In genomic region chr14:88210426-88210825, GRCh38 we compare ENCODE assay signal across 23 cellular contexts.
DNase-seq lines count a peak whose midpoint lies in the region; ATAC-seq, FAIRE-seq and TF ChIP-seq lines count a peak whose summit lies in the region.
"Had no signal": no experiment of that assay in that cellular context is flagged by ENCODE, and none has a peak within 500 bp of the region (broad histone marks: within the 10 kb centered on the region; RNA-seq: fewer than 3 reads in every experiment).

No MANE protein-coding gene starts in this region.

- TF ChIP-seq RAD21 in H1 (IDR thresholded peaks at IDR 0.05 in 1 of 2, conservative IDR thresholded peaks at IDR 0.05 in 1 of 2; ENCODE audit: low read depth in 2 of 2, low read length in 2 of 2) = no peak

- no peak for ATAC-seq in activated CD4-positive, alpha-beta T cell treated with anti-CD3 and anti-CD28 coated beads for 36 hours
- ATAC-seq in HG02759 (IDR thresholded peaks at IDR 0.05; ENCODE audit: unreplicated experiment) = no peak
- ATAC-seq: GM12878, SK-N-SH treated with all-trans-retinoic acid at 6 μM for 48 hours had no signal

- no peak overlapping the region for H3K14ac ChIP-seq in H1 (ENCODE audit: insufficient read length)

- in situ Hi-C loops in G401 (cut with HindIII; ENCODE audit: low sequenced_read_pairs) (no loop called here), KBM-7 (cut with MboI; ENCODE audit: low pct_unique_long_range_greater_than_20kb, low sequenced_read_pairs) (no loop called here)

- no peak overlapping the region for H2BK5ac ChIP-seq in H1 (ENCODE audit: low read depth, low read length)

- H3K27ac Mint-ChIP-seq in activated CD4-positive, alpha-beta T cell treated with anti-CD3 and anti-CD28 coated beads for 36 hours = no peak overlapping the region

- no peak overlapping the region for H2AK5ac ChIP-seq in H1 (ENCODE audit: low read depth, low read length)

- H3K79me2 ChIP-seq in H1 (ENCODE audit: control insufficient read depth in 1 of 2, insufficient read depth in 2 of 2, low read length in 2 of 2) = no peaks in the 10 kb centered on the region

- peak overlapping the region; percentile 33 for H3K4ac ChIP-seq in H1 (replicated peaks; ENCODE audit: insufficient read length, low read depth, low read length)

- intact Hi-C loops in left ventricle myocardium inferior (cut with micrococcal nuclease) (no loop called here), cardiac septum (cut with DNase I) (no loop called here), posterior cingulate gyrus (cut with DNase I) (no loop called here)
- intact Hi-C loops in activated CD4-positive, alpha-beta T cell treated with anti-CD3 and anti-CD28 coated beads for 36 hours (cut with DNase I, micrococcal nuclease) = no loop called here

- no peaks in the 10 kb centered on the region for H3K4me1 Mint-ChIP-seq in activated CD4-positive, alpha-beta T cell treated with anti-CD3 and anti-CD28 coated beads for 36 hours
- H3K4me1 Mint-ChIP-seq: CD4-positive, CD25-positive, alpha-beta regulatory T cell had no signal

- H3K4me3 ChIP-seq in left ventricle myocardium inferior (no peak overlapping the region), H1 (ENCODE audit: extremely low read depth in 1 of 4, insufficient read depth in 2 of 4, low read depth in 3 of 4, low read length in 4 of 4) (no peak overlapping the region)
- H3K4me3 ChIP-seq: GM12878, MG63, SJCRH30 had no signal

- no peaks in the 10 kb centered on the region for H3K23me2 ChIP-seq in H1 (ENCODE audit: low read depth, low read length)

- H3K4me1 ChIP-seq in left ventricle myocardium inferior = no peaks in the 10 kb centered on the region
- H3K4me1 ChIP-seq in H1 (replicated peaks in 1 of 4; ENCODE audit: control insufficient read depth in 3 of 4, insufficient read depth in 4 of 4, low read length in 3 of 4) = no peaks in the 10 kb centered on the region; a peak in 1 of 7 replicates
- H3K4me1 ChIP-seq: SJCRH30 had no signal

- no peaks in the 10 kb centered on the region for H3K79me1 ChIP-seq in H1 (ENCODE audit: low read depth, low read length)

- H4K91ac ChIP-seq in H1 (replicated peaks; ENCODE audit: insufficient read length, low read length) = peak overlapping the region; percentile 26

- no peak overlapping the region for H2AFZ ChIP-seq in H1 (ENCODE audit: low read length)

- TF ChIP-seq CTCF in left ventricle myocardium inferior (IDR thresholded peaks at IDR 0.05; ENCODE audit: borderline replicate concordance) (no peak), H1 (IDR thresholded peaks at IDR 0.05; ENCODE audit: control extremely low read depth in 1 of 3, insufficient read depth in 1 of 3, low read depth in 1 of 3, low read length in 3 of 3) (no peak)

- H4K20me1 ChIP-seq in H1 (replicated peaks in 1 of 2; ENCODE audit: control insufficient read depth in 1 of 2, insufficient read depth in 2 of 2, low read length in 2 of 2) = no peaks in the 10 kb centered on the region

- peaks cover 15% of the 10 kb centered on the region for H3K27me3 Mint-ChIP-seq in activated CD4-positive, alpha-beta T cell treated with anti-CD3 and anti-CD28 coated beads for 36 hours
- H3K27me3 Mint-ChIP-seq: B cell had no signal

- no peak overlapping the region for H3K56ac ChIP-seq in H1 (replicated peaks; ENCODE audit: insufficient read length, low read depth, low read length)

- CTCF ChIA-PET in H1 (lab: Charles Lee; ENCODE audit: partially characterized antibody) = interaction anchor here (0.6 to 1.0 kb wide), 3 partner anchors 17 to 106 kb away, joined by 3 to 4 read pairs (median 3); no protein-coding TSS in a partner anchor
- CTCF ChIA-PET in activated CD4-positive, alpha-beta T cell treated with anti-CD3 and anti-CD28 coated beads for 36 hours (lab: Charles Lee) = interaction anchor here (0.7 kb wide), 1 partner anchor 47 kb away, joined by 3 read pairs; no protein-coding TSS in a partner anchor

- FAIRE-seq in H1 (lab: Jason Lieb, UNC) = no peak
- FAIRE-seq: D721Med, G401.6, GM12878, RCC 7860 had no signal

- H2BK120ac ChIP-seq in H1 (replicated peaks; ENCODE audit: low read depth, low read length) = no peak overlapping the region

- H2BK20ac ChIP-seq in H1 (ENCODE audit: low read length) = no peak overlapping the region

- H3K36me3 ChIP-seq in left ventricle myocardium inferior = no peaks in the 10 kb centered on the region
- no peaks in the 10 kb centered on the region for H3K36me3 ChIP-seq in H1 (ENCODE audit: control insufficient read depth in 2 of 4, insufficient read depth in 4 of 4, low read length in 3 of 4)
- H3K36me3 ChIP-seq: MG63, SJCRH30 had no signal

- no peak overlapping the region for H3K23ac ChIP-seq in H1 (ENCODE audit: insufficient read length)

- no peak overlapping the region for H3K9ac ChIP-seq in H1 (replicated peaks in 1 of 4; ENCODE audit: extremely low read depth in 1 of 4, low read depth in 3 of 4, low read length in 3 of 4)

- no peaks in the 10 kb centered on the region for H3K9me3 Mint-ChIP-seq in activated CD4-positive, alpha-beta T cell treated with anti-CD3 and anti-CD28 coated beads for 36 hours (ENCODE audit: low read depth)
- H3K9me3 Mint-ChIP-seq: CD4-positive, CD25-positive, alpha-beta regulatory T cell had no signal

- DNase-seq in left ventricle myocardium inferior (peak; percentile 32), cardiac septum (ENCODE audit: low spot score) (no peak), G401 (ENCODE audit: low spot score) (peak; percentile 60), H1 (ENCODE audit: low read depth in 1 of 2, low spot score in 2 of 2) (no peak), posterior cingulate gyrus (peak in 9 of 10 donors; percentile 25 to 93 (median 42)), KBM-7 (no peak)
- no peak for DNase-seq in activated CD4-positive, alpha-beta T cell treated with anti-CD3 and anti-CD28 coated beads for 36 hours
- DNase-seq: CD4-positive, CD25-positive, alpha-beta regulatory T cell; H7; KG1; MG63; NCI-H2029; NCI-H446; NCI-H524 treated with DMSO at 0.1 percent for 48 hours; NCI-H774; SJCRH30 had no signal

- WGBS in H1 (ENCODE audit: extremely low coverage in 1 of 2, insufficient coverage in 1 of 2, insufficient read length in 1 of 2, insufficient replicate concordance in 2 of 2, low coverage in 1 of 2, low lambda C conversion rate in 2 of 2, missing lambda C conversion rate in 1 of 2), 2 experiments = 79% methylated on average over 8 of the region's 8 CpGs; no CpG with 5 or more reads in 1 of the 2 experiments

- no peak overlapping the region for H3K4me3 Mint-ChIP-seq in activated CD4-positive, alpha-beta T cell treated with anti-CD3 and anti-CD28 coated beads for 36 hours

- H3K27ac ChIP-seq in left ventricle myocardium inferior (replicated peaks) (no peak overlapping the region), H1 (ENCODE audit: low read depth, low read length) (no peak overlapping the region)
- H3K27ac ChIP-seq: SJCRH30 had no signal

- no peak for TF ChIP-seq POLR2A in H1 (IDR thresholded peaks at IDR 0.05; ENCODE audit: control extremely low read depth in 1 of 2, low read depth in 2 of 2, low read length in 2 of 2)

- H3K36me3 Mint-ChIP-seq in activated CD4-positive, alpha-beta T cell treated with anti-CD3 and anti-CD28 coated beads for 36 hours (ENCODE audit: low read depth) = no peaks in the 10 kb centered on the region
- H3K36me3 Mint-ChIP-seq: CD4-positive, CD25-positive, alpha-beta regulatory T cell had no signal

- H4K8ac ChIP-seq in H1 (ENCODE audit: extremely low read depth, insufficient read depth, low read length) = no peak overlapping the region

- no peaks in the 10 kb centered on the region for H3K9me3 ChIP-seq in left ventricle myocardium inferior (replicated peaks)
- no peaks in the 10 kb centered on the region for H3K9me3 ChIP-seq in H1 (ENCODE audit: insufficient read depth in 2 of 2, low read depth in 1 of 2, low read length in 1 of 2)
- H3K9me3 ChIP-seq: MG63, SJCRH30 had no signal

- H3K4me2 ChIP-seq in H1 (ENCODE audit: insufficient read depth in 1 of 2, low read depth in 2 of 2, low read length in 2 of 2) = no peak overlapping the region

- H2BK12ac ChIP-seq in H1 (ENCODE audit: low read depth, low read length) = no peak overlapping the region

- TF ChIP-seq EP300 in H1 (IDR thresholded peaks at IDR 0.05; ENCODE audit: borderline replicate concordance in 1 of 2, low read depth in 2 of 2, low read length in 2 of 2) = no peak

- no peak overlapping the region for H4K5ac ChIP-seq in H1 (ENCODE audit: insufficient read length, low read depth, low read length)

- no peak overlapping the region for H2BK15ac ChIP-seq in H1 (ENCODE audit: low read length)

- no peak overlapping the region for H3K18ac ChIP-seq in H1 (ENCODE audit: extremely low read depth, low read length)

- POLR2A ChIA-PET in H1 (lab: Charles Lee; ENCODE audit: partially characterized antibody) = no interaction called here
- POLR2A ChIA-PET in activated CD4-positive, alpha-beta T cell treated with anti-CD3 and anti-CD28 coated beads for 36 hours (lab: Charles Lee) = no interaction called here

- H3K27me3 ChIP-seq in left ventricle myocardium inferior (ENCODE audit: low read depth) (peaks cover 22% of the 10 kb centered on the region), H1 (replicated peaks in 1 of 4; ENCODE audit: control insufficient read depth in 3 of 4, extremely low read depth in 1 of 4, insufficient read depth in 3 of 4, low read length in 3 of 4) (no peaks in the 10 kb centered on the region)
- H3K27me3 ChIP-seq: MG63, SJCRH30 had no signal

TF ChIP-seq in H1, 55 proteins besides CTCF, POLR2A, EP300 and RAD21:
- no peak for TF ChIP-seq JUND (IDR thresholded peaks at IDR 0.05; ENCODE audit: low read length)
- no peak for TF ChIP-seq FOSL1 (IDR thresholded peaks at IDR 0.05; ENCODE audit: insufficient read depth, low read depth, low read length)
- TF ChIP-seq TAF7 (optimal IDR thresholded peaks at IDR 0.05; ENCODE audit: borderline replicate concordance, low read depth, low read length) = no peak
- TF ChIP-seq GTF2F1 (IDR thresholded peaks at IDR 0.05; ENCODE audit: borderline replicate concordance, low read depth, low read length) = no peak
- TF ChIP-seq EZH2 (IDR thresholded peaks at IDR 0.05; ENCODE audit: low read depth, low read length, severe bottlenecking) = no peak
- TF ChIP-seq SUZ12 (IDR thresholded peaks at IDR 0.05; ENCODE audit: low read length) = no peak
- TF ChIP-seq JUN (IDR thresholded peaks at IDR 0.05; ENCODE audit: low read depth, low read length) = no peak

Comparison
In these comparisons a context has a peak if more than half of its experiments do, and no peak if none do; other contexts are left out.
1. DNase-seq: peak in left ventricle myocardium inferior (single experiment), G401 (single experiment) and posterior cingulate gyrus (9 of 10); none in cardiac septum (single experiment), H1 (0 of 2), KBM-7 (single experiment) and activated CD4-positive, alpha-beta T cell treated with anti-CD3 and anti-CD28 coated beads for 36 hours (single experiment).